ENCODE assay signal across 19 cellular contexts in genomic region chr5:148561712-148562365, GRCh38.
DNase-seq lines count a peak whose midpoint lies in the region; ATAC-seq, FAIRE-seq and TF ChIP-seq lines count a peak whose summit lies in the region.
"Had no signal": no experiment of that assay in that cellular context is flagged by ENCODE, and none has a peak within 500 bp of the region (broad histone marks: within the 10 kb centered on the region; RNA-seq: fewer than 3 reads in every experiment).

No MANE protein-coding gene starts in this region.

- ATAC-seq in GM19351 (IDR thresholded peaks at IDR 0.05; ENCODE audit: unreplicated experiment) (peak; percentile 63), foreskin keratinocyte (no peak)
- no peak for ATAC-seq in activated T-cell treated with anti-CD3 and anti-CD28 coated beads, Interleukin-2, amount 50 U/mL, for 4 hours
- ATAC-seq: GM23338, Panc1, Right ventricle myocardium inferior had no signal

- no peak overlapping the region for H3K9ac ChIP-seq in muscle layer of colon (ENCODE audit: low read length)

- H3K4me1 ChIP-seq in muscle layer of colon (ENCODE audit: insufficient read depth, low read length): peaks cover 21% of the 10 kb centered on the region
- H3K4me1 ChIP-seq in small intestine (ENCODE audit: control insufficient read depth in 2 of 2, insufficient read depth in 1 of 2, low read depth in 1 of 2, low read length in 1 of 2): peaks cover 0 to 10% of the 10 kb centered on the region in 2 donors
- H3K4me1 ChIP-seq in foreskin keratinocyte: peaks cover 3% of the 10 kb centered on the region

- no peak overlapping the region for H3K4me3 Mint-ChIP-seq in activated T-cell treated with anti-CD3 and anti-CD28 coated beads, Interleukin-2, amount 50 U/mL, for 4 hours
- H3K4me3 Mint-ChIP-seq: GM23338 had no signal

- no peaks in the 10 kb centered on the region for H3K9me3 Mint-ChIP-seq in activated T-cell treated with anti-CD3 and anti-CD28 coated beads, Interleukin-2, amount 50 U/mL, for 4 hours
- H3K9me3 Mint-ChIP-seq: GM23338 had no signal

- no peaks in the 10 kb centered on the region for H3K9me3 ChIP-seq in muscle layer of colon (ENCODE audit: low read length)
- no peaks in the 10 kb centered on the region for H3K9me3 ChIP-seq in small intestine (ENCODE audit: control insufficient read depth, low read depth)

- H3K36me3 ChIP-seq in muscle layer of colon (ENCODE audit: insufficient read depth, low read length): no peaks in the 10 kb centered on the region
- H3K36me3 ChIP-seq in small intestine (ENCODE audit: control insufficient read depth in 2 of 2, insufficient read depth in 2 of 2, low read length in 2 of 2): no peaks in the 10 kb centered on the region

- H3K4me1 Mint-ChIP-seq in activated T-cell treated with anti-CD3 and anti-CD28 coated beads, Interleukin-2, amount 50 U/mL, for 4 hours (ENCODE audit: low read depth): no peaks in the 10 kb centered on the region

- DNase-seq in left kidney (ENCODE audit: low read depth, low spot score) (peak; percentile 64), small intestine (peak; percentile 25), foreskin keratinocyte (no peak), T1000 (lab: John Stamatoyannopoulos, UW) (no peak), dedifferentiated amniotic fluid mesenchymal stem cell (ENCODE audit: extremely low spot score) (no peak)
- no peak for DNase-seq in activated T-cell treated with anti-CD3 and anti-CD28 coated beads, Interleukin-2, amount 50 U/mL, for 4 hours
- DNase-seq: C1 segment of cervical spinal cord, COR-L47, MM.1S, NCI-H1105, NCI-H187 treated with DMSO at 0.1 percent for 48 hours, NCI-H446 had no signal

- FAIRE-seq in small intestine (lab: Jason Lieb, UNC): no peak
- FAIRE-seq: A204.1, GM12891 had no signal

- H3K27me3 ChIP-seq in muscle layer of colon (ENCODE audit: control insufficient read depth in 1 of 2, insufficient read depth in 2 of 2, low read length in 2 of 2) (no peaks in the 10 kb centered on the region), small intestine (ENCODE audit: control insufficient read depth in 2 of 2, insufficient read depth in 2 of 2, low read length in 2 of 2) (no peaks in the 10 kb centered on the region), foreskin keratinocyte (peaks cover 4% of the 10 kb centered on the region)

- WGBS in small intestine, 3 donors: 54 to 74% (median 73%) methylated on average over 4 of the region's 4 CpGs

- H3K27ac ChIP-seq in muscle layer of colon (ENCODE audit: low read depth, low read length) (peak overlapping the region; percentile 27), small intestine (ENCODE audit: low read depth in 1 of 2, low read length in 1 of 2) (no peak overlapping the region), foreskin keratinocyte (no peak overlapping the region)

- no peak for TF ChIP-seq CTCF in foreskin keratinocyte (conservative IDR thresholded peaks at IDR 0.05)

- H3K36me3 Mint-ChIP-seq in activated T-cell treated with anti-CD3 and anti-CD28 coated beads, Interleukin-2, amount 50 U/mL, for 4 hours (ENCODE audit: insufficient read depth): no peaks in the 10 kb centered on the region

- H3K4me3 ChIP-seq in muscle layer of colon (ENCODE audit: low read depth in 1 of 2, low read length in 2 of 2) (no peak overlapping the region), small intestine (ENCODE audit: low read depth in 1 of 2, low read length in 2 of 2) (no peak overlapping the region)
- H3K4me3 ChIP-seq: GM23338 had no signal

- H3K27me3 Mint-ChIP-seq in activated T-cell treated with anti-CD3 and anti-CD28 coated beads, Interleukin-2, amount 50 U/mL, for 4 hours (ENCODE audit: low read depth): peaks cover 7% of the 10 kb centered on the region

Comparison
In these comparisons a context has a peak if more than half of its experiments do, and no peak if none do; other contexts are left out.
1. DNase-seq: peak in left kidney (single experiment) and small intestine (single experiment); none in foreskin keratinocyte (0 of 2), T1000 (single experiment), activated T-cell treated with anti-CD3 and anti-CD28 coated beads, Interleukin-2, amount 50 U/mL, for 4 hours (single experiment) and dedifferentiated amniotic fluid mesenchymal stem cell (single experiment).